In the genomic region with DNA sequence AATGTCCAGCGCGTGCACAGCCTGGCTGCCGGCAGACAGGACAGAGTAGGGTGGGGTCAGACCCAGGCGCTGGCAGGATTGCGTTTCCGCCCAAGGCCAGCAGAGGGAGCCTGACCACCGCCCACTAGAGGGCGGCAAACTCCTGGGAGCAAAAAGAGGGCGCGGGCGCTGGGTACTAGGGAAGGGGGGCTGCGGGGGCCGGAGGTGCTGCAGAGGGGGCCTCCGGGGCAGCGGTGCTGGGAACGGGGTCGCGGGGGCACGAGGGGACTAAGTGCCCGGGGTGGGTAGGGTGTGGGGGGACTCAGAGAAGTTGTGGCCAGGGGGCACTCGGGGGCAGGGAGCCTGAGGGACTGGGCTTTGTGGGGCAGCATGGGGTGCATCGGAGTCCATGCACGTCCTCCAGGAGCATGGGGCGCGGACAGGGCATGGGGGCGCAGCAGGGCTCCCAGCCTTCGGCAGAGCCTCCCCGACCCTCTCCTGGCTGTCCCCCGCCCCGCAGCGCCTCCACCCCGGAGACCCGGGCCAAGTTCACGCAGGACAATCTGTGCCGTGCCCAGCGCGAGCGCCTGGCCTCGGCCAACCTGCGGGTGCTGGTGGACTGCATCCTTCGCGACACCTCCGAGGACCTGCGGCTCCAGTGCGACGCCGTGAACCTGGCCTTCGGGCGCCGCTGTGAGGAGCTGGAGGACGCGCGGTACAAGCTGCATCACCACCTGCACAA, we compare ENCODE assay signal across 10 cellular contexts. TPM values are rescaled to one million over a fixed set of nuclear protein-coding genes. Genes with fewer than 3 reads are reported as not detected.
DNase-seq lines count a peak whose midpoint lies in the region; ATAC-seq, FAIRE-seq and TF ChIP-seq lines count a peak whose summit lies in the region.
"Had no signal": no experiment of that assay in that cellular context is flagged by ENCODE, and none has a peak within 500 bp of the region (broad histone marks: within the 10 kb centered on the region; RNA-seq: fewer than 3 reads in every experiment).

No MANE protein-coding gene starts in this region.

- DNase-seq in DMS 273 (lab: John Stamatoyannopoulos, UW; ENCODE audit: unreplicated experiment) (peak; percentile 85), DMS 273 treated with DMSO at 0.1 percent for 48 hours (lab: John Stamatoyannopoulos, UW) (no peak), T-helper 9 cell (peak; percentile 41), GM12878 (ENCODE audit: low read depth, low spot score) (no peak), left colon (peak in 1 of 2 donors; percentile 54)
- peak; percentile 40 for DNase-seq in Jurkat, Clone E6-1 (ENCODE audit: low read depth, low spot score)
- DNase-seq in stimulated activated CD8-positive, alpha-beta memory T cell treated with anti-CD3 and anti-CD28 coated beads, Interleukin-7, amount 100 ng/mL, for 1 hour (ENCODE audit: low read depth in 2 of 2), result peak; percentile 13 to 32

- RAD21 ChIA-PET in GM12878 (lab: Charles Lee; ENCODE audit: unreplicated experiment), result interaction anchor here (1.8 kb wide), 1 partner anchor 82 kb away, joined by 15 read pairs; no protein-coding TSS in a partner anchor

- SMC1A ChIA-PET in GM12878 (lab: Charles Lee; ENCODE audit: uncharacterized antibody, unreplicated experiment), result interaction anchor here (1.4 kb wide), 1 partner anchor 82 kb away, joined by 4 read pairs; no protein-coding TSS in a partner anchor

- no peaks in the 10 kb centered on the region for H3K4me1 ChIP-seq in GM12878 (ENCODE audit: control insufficient read depth, insufficient read depth, low read length)

- H3K36me3 ChIP-seq in GM12878 (ENCODE audit: control insufficient read depth in 2 of 2, insufficient read depth in 2 of 2, low read length in 1 of 2), result no peaks in the 10 kb centered on the region

- peak; percentile 74 for ATAC-seq in GM21737 (IDR thresholded peaks at IDR 0.05; ENCODE audit: unreplicated experiment)
- peak; percentile 98 for ATAC-seq in GM12878
- peak; percentile 84 for ATAC-seq in left colon

- H4K20me1 ChIP-seq in GM12878 (ENCODE audit: control insufficient read depth, insufficient read depth), result no peaks in the 10 kb centered on the region

- WGBS in GM12878 (ENCODE audit: insufficient coverage, insufficient replicate concordance, low lambda C conversion rate, missing lambda C conversion rate), result 48% methylated on average over 27 of the region's 53 CpGs

- no peak for TF ChIP-seq POLR2A in GM12878 (IDR thresholded peaks at IDR 0.05; ENCODE audit: low read depth, low read length)

- no peak overlapping the region; the same call in 1 of the 2 replicates for H2AFZ ChIP-seq in GM12878 (ENCODE audit: control insufficient read depth, low read depth, low read length)

- no peak for TF ChIP-seq EP300 in GM12878 (IDR thresholded peaks at IDR 0.05; ENCODE audit: borderline replicate concordance in 1 of 2, control insufficient read depth in 1 of 2, low read depth in 2 of 2, low read length in 2 of 2)

- no peaks in the 10 kb centered on the region for H3K27me3 ChIP-seq in GM12878 (replicated peaks in 1 of 2; ENCODE audit: control insufficient read depth in 2 of 2, insufficient read depth in 2 of 2, low read length in 1 of 2)

- BruUV-seq in GM12878 (replicated peaks; lab: Mats Ljungman, UMichigan), result no TSS peak

- POLR2A ChIA-PET in GM12878 (lab: Charles Lee), result no interaction called here

- H3K4me3 ChIP-seq in Jurkat, Clone E6-1 (ENCODE audit: low read length), result no peak overlapping the region
- no peak overlapping the region for H3K4me3 ChIP-seq in GM12878

- no peak overlapping the region for H3K9ac ChIP-seq in GM12878 (ENCODE audit: control insufficient read depth, insufficient read depth, low read length)

- H3K4me2 ChIP-seq in GM12878 (ENCODE audit: control insufficient read depth, insufficient read depth), result 0 out of 2 replicates have a peak overlapping the region, but pooled peaks have one; percentile 25

- no peaks in the 10 kb centered on the region for H3K79me2 ChIP-seq in GM12878 (ENCODE audit: control insufficient read depth, insufficient read depth, low read length)

- intact Hi-C loops in GM12878 (cut with micrococcal nuclease; ENCODE audit: unreplicated experiment), result loop anchor here (2.0 kb wide), 1 partner anchor 82 kb away; no protein-coding TSS in a partner anchor
- intact Hi-C loops in left colon (cut with DNase I, micrococcal nuclease), result no loop called here

- in situ Hi-C loops in GM12878 (cut with MboI), result no loop called here

- H3K27ac ChIP-seq in GM12878 (ENCODE audit: control insufficient read depth, insufficient read depth), result no peak overlapping the region

- peak; percentile 70 for TF ChIP-seq RAD21 in GM12878 (IDR thresholded peaks at IDR 0.05; ENCODE audit: insufficient read depth, low read depth, low read length)

- TF ChIP-seq CTCF in GM12878 (IDR thresholded peaks at IDR 0.05 in 2 of 3, conservative IDR thresholded peaks at IDR 0.05 in 1 of 3; ENCODE audit: control insufficient read depth in 2 of 3, extremely low read depth in 1 of 3, insufficient read depth in 1 of 3, low read depth in 3 of 3, low read length in 3 of 3), result peak; percentile 98 to 100 (median 100)

- FAIRE-seq in GM12878 (lab: Jason Lieb, UNC), result no peak
- FAIRE-seq: A204.1, islet of Langerhans had no signal

- H3K9me3 ChIP-seq in GM12878 (replicated peaks; ENCODE audit: control insufficient read depth, insufficient read depth, low read length), result no peaks in the 10 kb centered on the region

- CTCF ChIA-PET in GM12878 (lab: Yijun Ruan, JAX), result interaction anchor here (1.5 to 4.7 kb wide), 2 partner anchors 82 to 204 kb away, joined by 3 to 53 read pairs; no protein-coding TSS in a partner anchor

TF ChIP-seq in GM12878, 131 proteins besides CTCF, POLR2A, EP300 and RAD21 (continues in another document):
- TF ChIP-seq, protein P1, sequence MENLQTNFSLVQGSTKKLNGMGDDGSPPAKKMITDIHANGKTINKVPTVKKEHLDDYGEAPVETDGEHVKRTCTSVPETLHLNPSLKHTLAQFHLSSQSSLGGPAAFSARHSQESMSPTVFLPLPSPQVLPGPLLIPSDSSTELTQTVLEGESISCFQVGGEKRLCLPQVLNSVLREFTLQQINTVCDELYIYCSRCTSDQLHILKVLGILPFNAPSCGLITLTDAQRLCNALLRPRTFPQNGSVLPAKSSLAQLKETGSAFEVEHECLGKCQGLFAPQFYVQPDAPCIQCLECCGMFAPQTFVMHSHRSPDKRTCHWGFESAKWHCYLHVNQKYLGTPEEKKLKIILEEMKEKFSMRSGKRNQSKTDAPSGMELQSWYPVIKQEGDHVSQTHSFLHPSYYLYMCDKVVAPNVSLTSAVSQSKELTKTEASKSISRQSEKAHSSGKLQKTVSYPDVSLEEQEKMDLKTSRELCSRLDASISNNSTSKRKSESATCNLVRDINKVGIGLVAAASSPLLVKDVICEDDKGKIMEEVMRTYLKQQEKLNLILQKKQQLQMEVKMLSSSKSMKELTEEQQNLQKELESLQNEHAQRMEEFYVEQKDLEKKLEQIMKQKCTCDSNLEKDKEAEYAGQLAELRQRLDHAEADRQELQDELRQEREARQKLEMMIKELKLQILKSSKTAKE (IDR thresholded peaks at IDR 0.05; ENCODE audit: low read depth, poor library complexity, severe bottlenecking), result no peak
- TF ChIP-seq CBX3 (IDR thresholded peaks at IDR 0.05; ENCODE audit: borderline replicate concordance, low read depth) (no peak), JUND (IDR thresholded peaks at IDR 0.05; ENCODE audit: low read depth, low read length) (no peak)

RNA-seq across cellular contexts. Expression of gene TEKT4, which starts 3.2 kb away (rescaled TPM):
- not detected for polyA plus RNA-seq in Jurkat, Clone E6-1 (2012; ENCODE audit: insufficient read depth, insufficient read length)
- 0.17 and 0.22 TPM in 2 replicates for total RNA-seq in GM12878 (2013; cell fraction: nucleolus; rRNA removed)
- total RNA-seq in GM12878 (2014; rRNA removed) (0.06 TPM in 1 of 2 replicates, not detected in the other), GM12878 (2014; rRNA removed; fragmentation: Illumina TruSeq; extraction: Trizol) (not detected in 2 replicates), GM12878 (2021) (0.13 TPM in 1 of 2 replicates, not detected in the other), left colon (not detected)
- polyA plus RNA-seq in GM12878 (2011; ENCODE audit: low read depth), result not detected
- polyA plus RNA-seq in GM12878 (2011; rRNA removed) (0.81 and 2.7 TPM in 2 replicates), GM12878 (2014; fragmentation: Illumina TruSeq; extraction: Trizol) (not detected in 2 replicates), GM12878 (2014; fragmentation: Nextera tagmentation; extraction: Ambion mirVana) (under 1 TPM in 1 of 2 experiments, not detected in 1; 0.09 TPM), GM12878 (2014; rRNA removed) (0.15 TPM in 1 of 2 replicates, not detected in the other), GM12878 (2016; fragmentation: Nextera tagmentation; extraction: Ambion mirVana) (under 1 TPM; 0.48 to 0.63 TPM)
- polyA plus RNA-seq in GM12878 (2011; cell fraction: cytosol; rRNA removed), result 4.3 and 5.5 TPM in 2 replicates
- 5.2 and 6.0 TPM in 2 replicates for polyA plus RNA-seq in GM12878 (2011; cell fraction: nucleus; rRNA removed)
- 0.16 and 0.22 TPM in 2 replicates for polyA plus RNA-seq in GM12878 (2012)
- polyA minus RNA-seq in GM12878 (2011; rRNA and poly(A)+ RNA removed), result 2.5 and 3.0 TPM in 2 replicates
- 2.3 and 3.3 TPM in 2 replicates for polyA minus RNA-seq in GM12878 (2011; cell fraction: cytosol; rRNA and poly(A)+ RNA removed)
- 1.3 and 1.8 TPM in 2 replicates for polyA minus RNA-seq in GM12878 (2011; cell fraction: nucleus; rRNA and poly(A)+ RNA removed)

Comparison
In these comparisons a context has a peak if more than half of its experiments do, and no peak if none do; other contexts are left out.
1. DNase-seq: peak in DMS 273 (single experiment), Jurkat, Clone E6-1 (single experiment), T-helper 9 cell (single experiment) and stimulated activated CD8-positive, alpha-beta memory T cell treated with anti-CD3 and anti-CD28 coated beads, Interleukin-7, amount 100 ng/mL, for 1 hour (2 of 2); none in DMS 273 treated with DMSO at 0.1 percent for 48 hours (single experiment) and GM12878 (single experiment).
2. Peak in every context shown above with its lines, with median percentiles within 50 percentile points of each other: ATAC-seq.